In the genomic region with DNA sequence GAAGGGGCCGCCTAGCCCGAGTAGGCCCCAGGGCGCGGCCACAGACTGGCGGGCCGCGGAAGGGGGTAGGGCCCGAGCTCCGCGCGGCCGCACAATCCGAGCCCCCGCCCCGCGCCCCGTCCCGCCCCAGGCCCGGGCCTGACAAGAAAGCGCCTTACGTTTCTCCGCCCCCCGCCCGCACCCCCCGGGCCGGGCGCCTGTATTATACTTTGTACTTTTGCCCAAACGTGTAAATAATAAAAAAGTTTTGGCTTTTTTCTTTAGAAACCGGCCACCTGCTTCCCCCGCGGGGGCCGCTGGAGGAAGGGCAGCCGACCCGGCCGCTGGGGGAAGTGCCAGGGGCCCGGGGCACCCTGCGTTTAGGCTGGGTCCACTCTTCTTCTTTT, we compare ENCODE assay signal across 21 cellular contexts. TPM values are rescaled to one million over a fixed set of nuclear protein-coding genes. Genes with fewer than 3 reads are reported as not detected.
DNase-seq lines count a peak whose midpoint lies in the region; ATAC-seq and TF ChIP-seq lines count a peak whose summit lies in the region.
"Had no signal": no experiment of that assay in that cellular context is flagged by ENCODE, and none has a peak within 500 bp of the region (broad histone marks: within the 10 kb centered on the region; RNA-seq: fewer than 3 reads in every experiment).

No MANE protein-coding gene starts in this region.

- H3K9me3 Mint-ChIP-seq in Caco-2 (ENCODE audit: unreplicated experiment), result no peaks in the 10 kb centered on the region
- no peaks in the 10 kb centered on the region for H3K9me3 Mint-ChIP-seq in type B pancreatic cell
- H3K9me3 Mint-ChIP-seq: activated CD8-positive, alpha-beta T cell treated with anti-CD3 and anti-CD28 coated beads for 36 hours; activated T-helper 1 cell treated with anti-CD3 and anti-CD28 coated beads, Interleukin-12 subunit alpha, Interleukin-12 subunit beta, Interleukin-2, Interleukin-4 antibody, amounts not matched to agents 30 ng/mL and 10 ng/mL and 1 ng/mL, durations not matched to agents 14 hours and 24 hours and 36 hours; natural killer cell had no signal

- TF ChIP-seq EP300 in esophagus muscularis mucosa (IDR thresholded peaks at IDR 0.05), result no peak

- H3K4me1 Mint-ChIP-seq in Caco-2 (ENCODE audit: low read depth, unreplicated experiment) (peaks cover 10% of the 10 kb centered on the region), type B pancreatic cell (ENCODE audit: unreplicated experiment) (peaks cover 6% of the 10 kb centered on the region)

- intact Hi-C loops in Caco-2 (cut with micrococcal nuclease; ENCODE audit: unreplicated experiment), result no loop called here
- intact Hi-C loops in esophagus muscularis mucosa (cut with DNase I), result no loop called here

- H3K4me1 ChIP-seq in Caco-2, result no peaks in the 10 kb centered on the region
- H3K4me1 ChIP-seq in HUES48 (ENCODE audit: control insufficient read depth, insufficient read depth, low read length), result peaks cover 14% of the 10 kb centered on the region
- H3K4me1 ChIP-seq in esophagus muscularis mucosa, result peaks cover 55 to 88% (median 82%) of the 10 kb centered on the region in 4 donors
- peaks cover 25% of the 10 kb centered on the region for H3K4me1 ChIP-seq in skeletal muscle satellite cell (ENCODE audit: control insufficient read depth, insufficient read depth, low read length)
- H3K4me1 ChIP-seq: BLaER1 treated with 17β-estradiol and CSF1 and Interleukin-3, amounts not matched to agents 10 nM and 100 nM had no signal

- H3K4me3 ChIP-seq in Caco-2 (ENCODE audit: low read depth, low read length) (peak overlapping the region; percentile 86), HUES48 (ENCODE audit: low read depth, low read length) (peak overlapping the region; percentile 16; the same call in 1 of the 2 replicates), esophagus muscularis mucosa (peak overlapping the region; percentile 27 to 40 (median 32)), skeletal muscle satellite cell (ENCODE audit: low read length) (no peak overlapping the region)

- no peak overlapping the region for H3K9ac ChIP-seq in HUES48 (ENCODE audit: low read depth, low read length)
- H3K9ac ChIP-seq in skeletal muscle satellite cell (ENCODE audit: low read depth, low read length), result no peak overlapping the region
- H3K9ac ChIP-seq: BLaER1 treated with 17β-estradiol and CSF1 and Interleukin-3, amounts not matched to agents 10 nM and 100 nM; KMS-11 had no signal

- no peak for TF ChIP-seq CTCF in Caco-2 (IDR thresholded peaks at IDR 0.05; ENCODE audit: insufficient read depth in 1 of 2, low read depth in 1 of 2, low read length in 1 of 2, severe bottlenecking in 1 of 2, unreplicated experiment in 1 of 2)
- TF ChIP-seq CTCF in esophagus muscularis mucosa (IDR thresholded peaks at IDR 0.05), result no peak
- TF ChIP-seq CTCF in type B pancreatic cell (conservative IDR thresholded peaks at IDR 0.05), result no peak

- ATAC-seq in HG03442 (IDR thresholded peaks at IDR 0.05; ENCODE audit: unreplicated experiment) (no peak), HG03175 (IDR thresholded peaks at IDR 0.05; ENCODE audit: unreplicated experiment) (no peak)
- ATAC-seq: HCT116 had no signal

- H3K27me3 Mint-ChIP-seq in Caco-2 (ENCODE audit: insufficient read depth, unreplicated experiment), result peaks cover 2% of the 10 kb centered on the region
- peaks cover 87% of the 10 kb centered on the region for H3K27me3 Mint-ChIP-seq in type B pancreatic cell

- H3K27ac ChIP-seq in HUES48 (ENCODE audit: low read depth, low read length) (no peak overlapping the region), esophagus muscularis mucosa (replicated peaks in 1 of 4) (no peak overlapping the region)
- H3K27ac ChIP-seq: BLaER1 treated with 17β-estradiol and CSF1 and Interleukin-3, amounts not matched to agents 10 nM and 100 nM; esophagus squamous epithelium; KMS-11; tibial nerve had no signal

- DNase-seq in Caco-2 (peak in 1 of 2 experiments; percentile 52), esophagus muscularis mucosa (ENCODE audit: extremely low spot score) (no peak), type B pancreatic cell (ENCODE audit: extremely low spot score, unreplicated experiment) (no peak)
- DNase-seq: activated CD8-positive, alpha-beta T cell treated with anti-CD3 and anti-CD28 coated beads for 36 hours; amniotic stem cell; esophagus squamous epithelium; hippocampal formation; natural killer cell; NCI-H1436 treated with DMSO at 0.1 percent for 48 hours; NCI-H510A treated with DMSO at 0.1 percent for 48 hours; OCI-M1 had no signal

- peak overlapping the region; percentile 68 for H3K4me2 ChIP-seq in skeletal muscle satellite cell (ENCODE audit: low read length)
- H3K4me2 ChIP-seq: BLaER1 treated with 17β-estradiol and CSF1 and Interleukin-3, amounts not matched to agents 10 nM and 100 nM; KMS-11 had no signal

- no peak for TF ChIP-seq POLR2A in esophagus muscularis mucosa (IDR thresholded peaks at IDR 0.05; ENCODE audit: low read depth)

- H3K36me3 Mint-ChIP-seq in Caco-2 (ENCODE audit: insufficient read depth, unreplicated experiment) (peaks cover 17% of the 10 kb centered on the region), type B pancreatic cell (peaks cover 3% of the 10 kb centered on the region)
- H3K36me3 Mint-ChIP-seq: natural killer cell had no signal

- no TSS peak for BruUV-seq in Caco-2 (replicated peaks; lab: Mats Ljungman, UMichigan)

- 10% methylated on average over 19 of the region's 37 CpGs for WGBS in esophagus muscularis mucosa

- H3K4me3 Mint-ChIP-seq in Caco-2 (ENCODE audit: unreplicated experiment), result peak overlapping the region; percentile 79
- H3K4me3 Mint-ChIP-seq in type B pancreatic cell, result no peak overlapping the region
- H3K4me3 Mint-ChIP-seq: activated CD8-positive, alpha-beta T cell treated with anti-CD3 and anti-CD28 coated beads for 36 hours; activated T-helper 1 cell treated with anti-CD3 and anti-CD28 coated beads, Interleukin-12 subunit alpha, Interleukin-12 subunit beta, Interleukin-2, Interleukin-4 antibody, amounts not matched to agents 30 ng/mL and 10 ng/mL and 1 ng/mL, durations not matched to agents 14 hours and 24 hours and 36 hours had no signal

- POLR2A ChIA-PET in Caco-2 (lab: Charles Lee), result no interaction called here

- H3K27ac Mint-ChIP-seq in Caco-2 (ENCODE audit: unreplicated experiment), result no peak overlapping the region
- no peak overlapping the region for H3K27ac Mint-ChIP-seq in type B pancreatic cell
- H3K27ac Mint-ChIP-seq: activated CD8-positive, alpha-beta T cell treated with anti-CD3 and anti-CD28 coated beads for 36 hours; activated T-helper 1 cell treated with anti-CD3 and anti-CD28 coated beads, Interleukin-12 subunit alpha, Interleukin-12 subunit beta, Interleukin-2, Interleukin-4 antibody, amounts not matched to agents 30 ng/mL and 10 ng/mL and 1 ng/mL, durations not matched to agents 14 hours and 24 hours and 36 hours; natural killer cell had no signal

- H3K36me3 ChIP-seq in Caco-2 (ENCODE audit: control insufficient read depth, insufficient read depth, low read length), result no peaks in the 10 kb centered on the region
- H3K36me3 ChIP-seq in HUES48 (ENCODE audit: control insufficient read depth, insufficient read depth, low read length), result no peaks in the 10 kb centered on the region
- H3K36me3 ChIP-seq in esophagus muscularis mucosa, result no peaks in the 10 kb centered on the region
- H3K36me3 ChIP-seq in skeletal muscle satellite cell (ENCODE audit: insufficient read depth, low read length), result no peaks in the 10 kb centered on the region
- H3K36me3 ChIP-seq: esophagus squamous epithelium, tibial nerve had no signal

- H3K9me3 ChIP-seq in Caco-2 (no peaks in the 10 kb centered on the region), HUES48 (ENCODE audit: control insufficient read depth, insufficient read depth, low read length) (no peaks in the 10 kb centered on the region), esophagus muscularis mucosa (no peaks in the 10 kb centered on the region), skeletal muscle satellite cell (replicated peaks; ENCODE audit: low read length) (no peaks in the 10 kb centered on the region)
- H3K9me3 ChIP-seq: esophagus squamous epithelium, tibial nerve had no signal

- no peaks in the 10 kb centered on the region for H3K27me3 ChIP-seq in Caco-2 (replicated peaks; ENCODE audit: control insufficient read depth, insufficient read depth, low read length)
- peaks cover 100% of the 10 kb centered on the region for H3K27me3 ChIP-seq in HUES48 (ENCODE audit: control insufficient read depth, insufficient read depth, low read length)
- H3K27me3 ChIP-seq in esophagus muscularis mucosa, result peaks cover 26 to 100% (median 96%) of the 10 kb centered on the region in 4 donors
- H3K27me3 ChIP-seq in skeletal muscle satellite cell (ENCODE audit: control insufficient read depth, insufficient read depth, low read length), result peaks cover 96% of the 10 kb centered on the region

- CTCF ChIA-PET in Caco-2 (lab: Charles Lee), result no interaction called here

RNA-seq across cellular contexts. Expression of a gene that starts 2.6 kb away (rescaled TPM):
- total RNA-seq in Caco-2 (2022) (not detected in 2 replicates), esophagus muscularis mucosa (not detected), type B pancreatic cell (ENCODE audit: low replicate concordance) (2.1 and 7.8 TPM in 2 replicates)
- not detected in 2 replicates for total RNA-seq in skeletal muscle satellite cell (2012; rRNA removed)
- total RNA-seq: activated CD8-positive, alpha-beta T cell treated with anti-CD3 and anti-CD28 coated beads for 36 hours; activated T-helper 1 cell treated with anti-CD3 and anti-CD28 coated beads, Interleukin-12 subunit alpha, Interleukin-12 subunit beta, Interleukin-2, Interleukin-4 antibody, amounts not matched to agents 30 ng/mL and 10 ng/mL and 1 ng/mL, durations not matched to agents 14 hours and 24 hours and 36 hours; esophagus squamous epithelium; lower leg skin; natural killer cell; tibial nerve had no signal
